ENCODE assay signal across 19 cellular contexts in genomic region chr5:150352531-150353394, GRCh38. TPM values are rescaled to one million over a fixed set of nuclear protein-coding genes. Genes with fewer than 3 reads are reported as not detected.
DNase-seq lines count a peak whose midpoint lies in the region; ATAC-seq, FAIRE-seq and TF ChIP-seq lines count a peak whose summit lies in the region.
"Had no signal": no experiment of that assay in that cellular context is flagged by ENCODE, and none has a peak within 500 bp of the region (broad histone marks: within the 10 kb centered on the region; RNA-seq: fewer than 3 reads in every experiment).

No MANE protein-coding gene starts in this region.

- H3K4me3 Mint-ChIP-seq in CD8-positive, alpha-beta T cell = no peak overlapping the region
- H3K4me3 Mint-ChIP-seq: activated naive CD4-positive, alpha-beta T cell treated with anti-CD3 and anti-CD28 coated beads for 36 hours; activated T-cell treated with anti-CD3 and anti-CD28 coated beads, Interleukin-2, amount 50 U/mL, for 4 hours had no signal

- intact Hi-C loops in CD8-positive, alpha-beta T cell (cut with DNase I, micrococcal nuclease) = loop anchor here (2.0 to 10.0 kb wide), 4 partner anchors 192 to 802 kb away; partner anchors contain the start of genes ANXA6 (in 1 of the 2) and PDGFRB (in 1 of the 2)

- peaks cover 19% of the 10 kb centered on the region for H3K4me1 Mint-ChIP-seq in CD8-positive, alpha-beta T cell (ENCODE audit: low read depth)

- no peaks in the 10 kb centered on the region for H3K27me3 ChIP-seq in CD8-positive, alpha-beta T cell (ENCODE audit: insufficient read depth, low read length)

- POLR2A ChIA-PET in CD8-positive, alpha-beta T cell (lab: Charles Lee) = no interaction called here

- no peak for TF ChIP-seq CTCF in CD8-positive, alpha-beta T cell (IDR thresholded peaks at IDR 0.05)

- no peak for ATAC-seq in CD8-positive, alpha-beta T cell
- ATAC-seq in GM21447 (IDR thresholded peaks at IDR 0.05; ENCODE audit: unreplicated experiment) (no peak), HG02884 (IDR thresholded peaks at IDR 0.05; ENCODE audit: unreplicated experiment) (no peak)
- ATAC-seq: activated T-cell treated with anti-CD3 and anti-CD28 coated beads, Interleukin-2, amount 50 U/mL, for 4 hours had no signal

- no peaks in the 10 kb centered on the region for H3K9me3 ChIP-seq in CD8-positive, alpha-beta T cell (ENCODE audit: low read length)

- no peaks in the 10 kb centered on the region for H3K36me3 Mint-ChIP-seq in CD8-positive, alpha-beta T cell

- no peaks in the 10 kb centered on the region for H3K36me3 ChIP-seq in CD8-positive, alpha-beta T cell (ENCODE audit: insufficient read depth, low read length)

- no peaks in the 10 kb centered on the region for H3K27me3 Mint-ChIP-seq in CD8-positive, alpha-beta T cell (ENCODE audit: low read depth)

- CTCF ChIA-PET in CD8-positive, alpha-beta T cell (lab: Charles Lee) = interaction anchor here (0.6 kb wide), 1 partner anchor 92 kb away, joined by 3 read pairs; no protein-coding TSS in a partner anchor

- peak overlapping the region; percentile 52 for H3K27ac Mint-ChIP-seq in CD8-positive, alpha-beta T cell
- H3K27ac Mint-ChIP-seq: activated naive CD4-positive, alpha-beta T cell treated with anti-CD3 and anti-CD28 coated beads for 36 hours had no signal

- H3K4me3 ChIP-seq in CD8-positive, alpha-beta T cell (ENCODE audit: low read depth, low read length) = no peak overlapping the region

- no peak for DNase-seq in CD8-positive, alpha-beta T cell
- DNase-seq in NCI-H2227 treated with DMSO at 0.1 percent for 48 hours (lab: John Stamatoyannopoulos, UW) (peak; percentile 41), renal cortical epithelial cell (ENCODE audit: low read depth) (peak; percentile 50), putamen (ENCODE audit: low spot score) (no peak)
- DNase-seq: activated CD4-positive, CD25-positive, alpha-beta regulatory T cell treated with anti-CD3 and anti-CD28 coated beads, Interleukin-2, amount 50 U/mL, for 72 hours; activated naive CD4-positive, alpha-beta T cell treated with anti-CD3 and anti-CD28 coated beads for 36 hours; activated T-cell treated with anti-CD3 and anti-CD28 coated beads, Interleukin-2, amount 50 U/mL, for 4 hours; amniotic stem cell; DMS53; NCI-H1105; NCI-H526 treated with DMSO at 0.1 percent for 48 hours; SHP77 treated with DMSO at 0.1 percent for 48 hours; substantia nigra had no signal

- H3K9me3 Mint-ChIP-seq in CD8-positive, alpha-beta T cell = no peaks in the 10 kb centered on the region
- H3K9me3 Mint-ChIP-seq: activated naive CD4-positive, alpha-beta T cell treated with anti-CD3 and anti-CD28 coated beads for 36 hours; activated T-cell treated with anti-CD3 and anti-CD28 coated beads, Interleukin-2, amount 50 U/mL, for 4 hours had no signal

- no peak overlapping the region for H3K27ac ChIP-seq in CD8-positive, alpha-beta T cell (ENCODE audit: low read depth, low read length)

- peaks cover 21% of the 10 kb centered on the region for H3K4me1 ChIP-seq in CD8-positive, alpha-beta T cell (ENCODE audit: insufficient read depth, low read length)

- FAIRE-seq in endometrium (lab: Jason Lieb, UNC) = peak; percentile 8
- FAIRE-seq: GM12891 had no signal

RNA-seq across cellular contexts. Expression of gene TCOF1, which starts 4.7 kb away (rescaled TPM):
- total RNA-seq in CD8-positive, alpha-beta T cell = 10 to 100 TPM; 36.5 to 38.7 TPM
- total RNA-seq in renal cortical epithelial cell = 11.6 and 22.0 TPM in 2 replicates

RNA-seq across cellular contexts. Expression of gene ARSI, which starts 50.1 kb away (rescaled TPM):
- under 1 TPM; 0.14 to 0.61 TPM for total RNA-seq in CD8-positive, alpha-beta T cell
- total RNA-seq in renal cortical epithelial cell = 7.3 and 11.7 TPM in 2 replicates
- total RNA-seq: activated CD8-positive, alpha-beta memory T cell treated with anti-CD3 and anti-CD28 coated beads for 36 hours; activated naive CD4-positive, alpha-beta T cell treated with anti-CD3 and anti-CD28 coated beads for 36 hours; activated T-cell treated with anti-CD3 and anti-CD28 coated beads, Interleukin-2, amount 50 U/mL, for 4 hours; OCI-LY7 had no signal

RNA-seq across cellular contexts. Expression of gene CD74, which starts 59.9 kb away (rescaled TPM):
- 100 to 1,000 TPM; 401 to 411 TPM for total RNA-seq in CD8-positive, alpha-beta T cell
- 25.4 and 42.5 TPM in 2 replicates for total RNA-seq in renal cortical epithelial cell

Comparison
In these comparisons a context has a peak if more than half of its experiments do, and no peak if none do; other contexts are left out.
1. DNase-seq: peak in NCI-H2227 treated with DMSO at 0.1 percent for 48 hours (single experiment) and renal cortical epithelial cell (single experiment); none in CD8-positive, alpha-beta T cell (0 of 7) and putamen (single experiment).